Comparison of ENCODE assay signal across 9 cellular contexts in genomic region chrX:129769467-129770154, GRCh38. TPM values are rescaled to one million over a fixed set of nuclear protein-coding genes. Genes with fewer than 3 reads are reported as not detected.
A peak's percentile ranks its signal among the peaks of the same experiment; 100 is the strongest.
DNase-seq lines count a peak whose midpoint lies in the region; TF ChIP-seq lines count a peak whose summit lies in the region.
"Had no signal": no experiment of that assay in that cellular context is flagged by ENCODE, and none has a peak within 500 bp of the region (broad histone marks: within the 10 kb centered on the region; RNA-seq: fewer than 3 reads in every experiment).

No MANE protein-coding gene starts in this region.

- no peaks in the 10 kb centered on the region for H4K20me1 ChIP-seq in mammary epithelial cell (ENCODE audit: insufficient read depth, low read length)

- H3K79me2 ChIP-seq in mammary epithelial cell (ENCODE audit: insufficient read depth, low read length), result no peaks in the 10 kb centered on the region

- no peak overlapping the region for H3K9ac ChIP-seq in mammary epithelial cell (ENCODE audit: insufficient read depth, low read length)

- H3K4me1 ChIP-seq in mammary epithelial cell (ENCODE audit: insufficient read depth, low read length), result no peaks in the 10 kb centered on the region
- H3K4me1 ChIP-seq: SJSA1 had no signal

- no peak overlapping the region for H3K4me2 ChIP-seq in mammary epithelial cell (ENCODE audit: insufficient read depth, low read depth, low read length)

- intact Hi-C loops in mammary epithelial cell (cut with micrococcal nuclease), result no loop called here

- no peak overlapping the region for H2AFZ ChIP-seq in mammary epithelial cell (ENCODE audit: low read depth, low read length)

- peak overlapping the region; percentile 99 for H3K27ac ChIP-seq in KOPT-K1 (ENCODE audit: low read depth, low read length, poor library complexity, severe bottlenecking)
- H3K27ac ChIP-seq in mammary epithelial cell (ENCODE audit: insufficient read depth, low read depth, low read length), result no peak overlapping the region
- H3K27ac ChIP-seq: SJSA1 had no signal

- H3K36me3 ChIP-seq in KOPT-K1 (ENCODE audit: insufficient read depth, low read length), result 0 out of 2 replicates have a peak, but pooled peaks cover 7% of the 10 kb centered on the region
- H3K36me3 ChIP-seq in mammary epithelial cell (ENCODE audit: insufficient read depth, low read length), result no peaks in the 10 kb centered on the region
- H3K36me3 ChIP-seq: SJSA1 had no signal

- TF ChIP-seq CTCF in mammary epithelial cell (conservative IDR thresholded peaks at IDR 0.05 in 1 of 2, IDR thresholded peaks at IDR 0.05 in 1 of 2; ENCODE audit: extremely low read depth in 1 of 2, insufficient read depth in 1 of 2, low read depth in 1 of 2, low read length in 2 of 2), result no peak

- in situ Hi-C loops in mammary epithelial cell (cut with MboI; ENCODE audit: low sequenced_read_pairs in 2 of 2), result no loop called here

- H3K4me3 ChIP-seq in mammary epithelial cell (replicated peaks in 1 of 3; ENCODE audit: insufficient read depth in 1 of 3, low read depth in 2 of 3, low read length in 3 of 3), result no peak overlapping the region
- H3K4me3 ChIP-seq: SJSA1 had no signal

- H3K27me3 ChIP-seq in mammary epithelial cell (ENCODE audit: insufficient read depth, low read length), result no peaks in the 10 kb centered on the region
- H3K27me3 ChIP-seq: SJSA1 had no signal

- 71% methylated on average over 9 of the region's 9 CpGs for WGBS in mammary epithelial cell (ENCODE audit: low coverage, missing lambda C conversion rate)

- H3K9me3 ChIP-seq in KOPT-K1 (ENCODE audit: insufficient read depth, low read length, poor library complexity, severe bottlenecking) (no peaks in the 10 kb centered on the region), mammary epithelial cell (replicated peaks; ENCODE audit: insufficient read depth, low read length) (peaks cover 2% of the 10 kb centered on the region)
- H3K9me3 ChIP-seq: SJSA1 had no signal

- CTCF ChIA-PET in mammary epithelial cell (lab: Charles Lee; ENCODE audit: low non-redundant PET), result no interaction called here

- dilution Hi-C loops in mammary epithelial cell (cut with HindIII; ENCODE audit: low sequenced_read_pairs), result no loop called here

- DNase-seq in activated CD8-positive, alpha-beta memory T cell treated with anti-CD3 and anti-CD28 coated beads for 1 hour (ENCODE audit: extremely low read depth in 1 of 2, low read depth in 1 of 2), result peak; percentile 38 to 45
- no peak for DNase-seq in activated CD8-positive, alpha-beta memory T cell treated with anti-CD3 and anti-CD28 coated beads, Interleukin-2, amount 50 U/mL, for 48 hours
- DNase-seq in activated T-helper 9 cell treated with anti-CD3 and anti-CD28 coated beads, Interleukin-2, amount 50 U/mL, for 16 hours (ENCODE audit: low read depth), result peak; percentile 51
- peak in 2 of 3 experiments; percentile 48 to 56 for DNase-seq in stimulated activated CD4-positive, alpha-beta T cell treated with anti-CD3 and anti-CD28 coated beads, TNF-alpha, amount 100 ng/mL, for 4 hours (ENCODE audit: low read depth in 3 of 3)
- no peak for DNase-seq in amniotic stem cell (lab: John Stamatoyannopoulos, UW)
- no peak for DNase-seq in NCI-H1417 treated with DMSO at 0.1 percent for 48 hours (lab: John Stamatoyannopoulos, UW)
- DNase-seq in mammary epithelial cell, result no peak

- no TSS peak for BruUV-seq in mammary epithelial cell (replicated peaks; lab: Mats Ljungman, UMichigan)

RNA-seq across cellular contexts. Expression of gene SASH3, which starts 10.1 kb away (rescaled TPM):
- total RNA-seq in mammary epithelial cell, result not detected
- not detected for polyA plus RNA-seq in mammary epithelial cell
- not detected for polyA minus RNA-seq in mammary epithelial cell
- total RNA-seq: SJSA1 had no signal

RNA-seq across cellular contexts. Expression of gene XPNPEP2, which starts 30.8 kb away (rescaled TPM):
- total RNA-seq in mammary epithelial cell, result not detected
- not detected for polyA plus RNA-seq in mammary epithelial cell
- polyA minus RNA-seq in mammary epithelial cell, result not detected

Comparison
In these comparisons a context has a peak if more than half of its experiments do, and no peak if none do; other contexts are left out.
1. DNase-seq: peak in activated CD8-positive, alpha-beta memory T cell treated with anti-CD3 and anti-CD28 coated beads for 1 hour (2 of 2), activated T-helper 9 cell treated with anti-CD3 and anti-CD28 coated beads, Interleukin-2, amount 50 U/mL, for 16 hours (single experiment) and stimulated activated CD4-positive, alpha-beta T cell treated with anti-CD3 and anti-CD28 coated beads, TNF-alpha, amount 100 ng/mL, for 4 hours (2 of 3); none in activated CD8-positive, alpha-beta memory T cell treated with anti-CD3 and anti-CD28 coated beads, Interleukin-2, amount 50 U/mL, for 48 hours (single experiment), amniotic stem cell (single experiment), NCI-H1417 treated with DMSO at 0.1 percent for 48 hours (single experiment) and mammary epithelial cell (single experiment).